ENCODE assay signal across 1 cellular context in the genomic region with DNA sequence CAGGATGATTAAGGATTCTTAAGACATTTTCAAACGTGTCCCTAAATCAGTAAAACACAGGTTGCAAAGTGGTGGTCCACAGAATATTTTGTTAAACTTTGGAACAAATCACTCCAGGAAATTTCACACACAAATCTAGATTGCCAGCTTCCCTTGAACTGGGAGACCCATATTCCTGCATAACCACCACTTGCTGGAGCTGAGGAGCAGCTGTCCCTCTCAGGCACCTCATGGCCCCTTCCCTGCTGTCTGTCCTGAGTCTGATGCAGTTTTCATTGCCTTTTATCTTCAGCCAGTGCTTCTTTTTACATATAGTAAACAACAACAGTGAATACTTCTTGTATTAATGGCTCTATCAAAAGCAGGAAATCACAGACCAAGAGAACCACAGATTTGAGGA.
TF ChIP-seq lines count a peak whose summit lies in the region.

No MANE protein-coding gene starts in this region.

TF ChIP-seq in GM23338, 12 proteins besides CTCF, POLR2A, EP300 and RAD21 (continued from another document):
- TF ChIP-seq ETS1 (IDR thresholded peaks at IDR 0.05) (no peak), EZH2phosphoT487 (IDR thresholded peaks at IDR 0.05; ENCODE audit: unreplicated experiment) (no peak), STAT1 (IDR thresholded peaks at IDR 0.05; ENCODE audit: unreplicated experiment) (no peak), ZNF114 (CRISPR knock-in tag; IDR thresholded peaks at IDR 0.05) (no peak), JUNB (IDR thresholded peaks at IDR 0.05; ENCODE audit: unreplicated experiment) (no peak), REST (IDR thresholded peaks at IDR 0.05; ENCODE audit: unreplicated experiment) (no peak)
- TF ChIP-seq, protein P1, sequence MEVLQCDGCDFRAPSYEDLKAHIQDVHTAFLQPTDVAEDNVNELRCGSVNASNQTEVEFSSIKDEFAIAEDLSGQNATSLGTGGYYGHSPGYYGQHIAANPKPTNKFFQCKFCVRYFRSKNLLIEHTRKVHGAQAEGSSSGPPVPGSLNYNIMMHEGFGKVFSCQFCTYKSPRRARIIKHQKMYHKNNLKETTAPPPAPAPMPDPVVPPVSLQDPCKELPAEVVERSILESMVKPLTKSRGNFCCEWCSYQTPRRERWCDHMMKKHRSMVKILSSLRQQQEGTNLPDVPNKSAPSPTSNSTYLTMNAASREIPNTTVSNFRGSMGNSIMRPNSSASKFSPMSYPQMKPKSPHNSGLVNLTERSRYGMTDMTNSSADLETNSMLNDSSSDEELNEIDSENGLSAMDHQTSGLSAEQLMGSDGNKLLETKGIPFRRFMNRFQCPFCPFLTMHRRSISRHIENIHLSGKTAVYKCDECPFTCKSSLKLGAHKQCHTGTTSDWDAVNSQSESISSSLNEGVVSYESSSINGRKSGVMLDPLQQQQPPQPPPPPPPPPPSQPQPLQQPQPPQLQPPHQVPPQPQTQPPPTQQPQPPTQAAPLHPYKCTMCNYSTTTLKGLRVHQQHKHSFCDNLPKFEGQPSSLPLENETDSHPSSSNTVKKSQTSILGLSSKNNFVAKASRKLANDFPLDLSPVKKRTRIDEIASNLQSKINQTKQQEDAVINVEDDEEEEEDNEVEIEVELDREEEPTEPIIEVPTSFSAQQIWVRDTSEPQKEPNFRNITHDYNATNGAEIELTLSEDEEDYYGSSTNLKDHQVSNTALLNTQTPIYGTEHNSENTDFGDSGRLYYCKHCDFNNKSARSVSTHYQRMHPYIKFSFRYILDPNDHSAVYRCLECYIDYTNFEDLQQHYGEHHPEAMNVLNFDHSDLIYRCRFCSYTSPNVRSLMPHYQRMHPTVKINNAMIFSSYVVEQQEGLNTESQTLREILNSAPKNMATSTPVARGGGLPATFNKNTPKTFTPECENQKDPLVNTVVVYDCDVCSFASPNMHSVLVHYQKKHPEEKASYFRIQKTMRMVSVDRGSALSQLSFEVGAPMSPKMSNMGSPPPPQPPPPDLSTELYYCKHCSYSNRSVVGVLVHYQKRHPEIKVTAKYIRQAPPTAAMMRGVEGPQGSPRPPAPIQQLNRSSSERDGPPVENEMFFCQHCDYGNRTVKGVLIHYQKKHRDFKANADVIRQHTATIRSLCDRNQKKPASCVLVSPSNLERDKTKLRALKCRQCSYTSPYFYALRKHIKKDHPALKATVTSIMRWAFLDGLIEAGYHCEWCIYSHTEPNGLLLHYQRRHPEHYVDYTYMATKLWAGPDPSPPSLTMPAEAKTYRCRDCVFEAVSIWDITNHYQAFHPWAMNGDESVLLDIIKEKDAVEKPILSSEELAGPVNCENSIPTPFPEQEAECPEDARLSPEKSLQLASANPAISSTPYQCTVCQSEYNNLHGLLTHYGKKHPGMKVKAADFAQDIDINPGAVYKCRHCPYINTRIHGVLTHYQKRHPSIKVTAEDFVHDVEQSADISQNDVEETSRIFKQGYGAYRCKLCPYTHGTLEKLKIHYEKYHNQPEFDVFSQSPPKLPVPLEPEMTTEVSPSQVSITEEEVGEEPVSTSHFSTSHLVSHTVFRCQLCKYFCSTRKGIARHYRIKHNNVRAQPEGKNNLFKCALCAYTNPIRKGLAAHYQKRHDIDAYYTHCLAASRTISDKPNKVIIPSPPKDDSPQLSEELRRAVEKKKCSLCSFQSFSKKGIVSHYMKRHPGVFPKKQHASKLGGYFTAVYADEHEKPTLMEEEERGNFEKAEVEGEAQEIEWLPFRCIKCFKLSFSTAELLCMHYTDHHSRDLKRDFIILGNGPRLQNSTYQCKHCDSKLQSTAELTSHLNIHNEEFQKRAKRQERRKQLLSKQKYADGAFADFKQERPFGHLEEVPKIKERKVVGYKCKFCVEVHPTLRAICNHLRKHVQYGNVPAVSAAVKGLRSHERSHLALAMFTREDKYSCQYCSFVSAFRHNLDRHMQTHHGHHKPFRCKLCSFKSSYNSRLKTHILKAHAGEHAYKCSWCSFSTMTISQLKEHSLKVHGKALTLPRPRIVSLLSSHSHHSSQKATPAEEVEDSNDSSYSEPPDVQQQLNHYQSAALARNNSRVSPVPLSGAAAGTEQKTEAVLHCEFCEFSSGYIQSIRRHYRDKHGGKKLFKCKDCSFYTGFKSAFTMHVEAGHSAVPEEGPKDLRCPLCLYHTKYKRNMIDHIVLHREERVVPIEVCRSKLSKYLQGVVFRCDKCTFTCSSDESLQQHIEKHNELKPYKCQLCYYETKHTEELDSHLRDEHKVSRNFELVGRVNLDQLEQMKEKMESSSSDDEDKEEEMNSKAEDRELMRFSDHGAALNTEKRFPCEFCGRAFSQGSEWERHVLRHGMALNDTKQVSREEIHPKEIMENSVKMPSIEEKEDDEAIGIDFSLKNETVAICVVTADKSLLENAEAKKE (CRISPR knock-in tag; IDR thresholded peaks at IDR 0.05): no peak
